In the genomic region with DNA sequence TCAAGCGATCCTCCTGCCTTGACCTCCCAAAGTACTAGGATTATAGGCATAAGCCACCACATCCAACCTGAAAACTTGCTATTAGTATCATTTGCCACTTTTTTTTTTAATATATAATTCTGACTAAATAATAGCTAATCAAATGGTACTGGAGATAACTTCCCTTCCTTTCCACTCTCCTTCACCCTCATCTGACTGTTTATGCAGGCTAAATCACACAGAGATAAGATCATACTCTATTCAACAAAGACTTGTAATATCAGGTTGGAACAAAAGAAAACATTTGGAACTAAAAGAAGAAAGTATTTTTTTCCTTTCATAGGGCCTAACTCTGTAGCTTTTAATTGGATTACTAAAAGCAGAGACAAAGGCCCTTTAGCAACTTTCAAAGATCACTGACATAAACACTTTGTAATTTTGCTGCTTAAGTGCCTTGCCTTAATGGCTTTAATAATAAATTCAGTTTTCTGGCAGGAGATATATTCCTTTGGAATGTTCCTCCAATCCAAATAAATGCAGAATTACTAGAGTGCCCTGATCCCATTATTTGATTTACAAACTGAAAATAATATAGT, we compare ENCODE assay signal across 24 cellular contexts.
"Had no signal": no experiment of that assay in that cellular context is flagged by ENCODE, and none has a peak within 500 bp of the region (broad histone marks: within the 10 kb centered on the region; RNA-seq: fewer than 3 reads in every experiment).

No MANE protein-coding gene starts in this region.

- H3K27ac ChIP-seq: esophagus squamous epithelium, gastrocnemius medialis, neural progenitor cell, parathyroid adenoma, psoas muscle, right atrium auricular region, spleen, tibial nerve had no signal

- H3K9me3 ChIP-seq: esophagus squamous epithelium, gastrocnemius medialis, psoas muscle had no signal

- H3K9ac ChIP-seq: neural progenitor cell, parathyroid adenoma had no signal

- H2AFZ ChIP-seq: neural progenitor cell, parathyroid adenoma had no signal

- DNase-seq: activated CD4-positive, alpha-beta T cell treated with anti-CD3 and anti-CD28 coated beads for 1 hour; activated CD4-positive, alpha-beta T cell treated with anti-CD3 and anti-CD28 coated beads, Interleukin-2, amount 50 U/mL, for 1 hour; activated CD8-positive, alpha-beta T cell treated with anti-CD3 and anti-CD28 coated beads for 36 hours; activated T-cell treated with anti-CD3 and anti-CD28 coated beads, Interleukin-2, amount 50 U/mL, for 4 hours; endodermal cell; esophagus squamous epithelium; gastrocnemius medialis; immature natural killer cell; kidney; left colon; natural killer cell; occipital lobe; psoas muscle; spleen; stimulated activated CD4-positive, alpha-beta T cell treated with anti-CD3 and anti-CD28 coated beads, Interleukin-2, amount 100 ng/mL, for 48 hours; stimulated activated naive CD4-positive, alpha-beta T cell treated with Interleukin-2 at 50 U/mL for 16 hours; T-helper 17 cell had no signal

- H3K4me2 ChIP-seq: neural progenitor cell had no signal

- H3K27me3 ChIP-seq: esophagus squamous epithelium, gastrocnemius medialis, neural progenitor cell, right atrium auricular region, spleen, tibial nerve had no signal

- H3K4me3 ChIP-seq: esophagus squamous epithelium, gastrocnemius medialis, neural progenitor cell, psoas muscle, right atrium auricular region, spleen, tibial nerve had no signal

- H3K4me1 ChIP-seq: esophagus squamous epithelium, gastrocnemius medialis, parathyroid adenoma, psoas muscle, right atrium auricular region had no signal

- H3K36me3 ChIP-seq: esophagus squamous epithelium, gastrocnemius medialis, neural progenitor cell, right atrium auricular region, spleen, tibial nerve had no signal

- ATAC-seq: activated CD8-positive, alpha-beta T cell treated with anti-CD3 and anti-CD28 coated beads for 36 hours; activated naive CD4-positive, alpha-beta T cell treated with anti-CD3 and anti-CD28 coated beads, Interleukin-2, amount 50 U/mL, for 72 hours; activated T-cell treated with anti-CD3 and anti-CD28 coated beads, Interleukin-2, amount 50 U/mL, for 4 hours; activated T-helper 17 cell treated with anti-CD3 and anti-CD28 coated beads, Interleukin-2, amount 50 U/mL, for 72 hours; gastrocnemius medialis; left colon; natural killer cell; psoas muscle; T-helper 17 cell; WTC11 had no signal
